21 cellular contexts compared by ENCODE assay signal in the genomic region with DNA sequence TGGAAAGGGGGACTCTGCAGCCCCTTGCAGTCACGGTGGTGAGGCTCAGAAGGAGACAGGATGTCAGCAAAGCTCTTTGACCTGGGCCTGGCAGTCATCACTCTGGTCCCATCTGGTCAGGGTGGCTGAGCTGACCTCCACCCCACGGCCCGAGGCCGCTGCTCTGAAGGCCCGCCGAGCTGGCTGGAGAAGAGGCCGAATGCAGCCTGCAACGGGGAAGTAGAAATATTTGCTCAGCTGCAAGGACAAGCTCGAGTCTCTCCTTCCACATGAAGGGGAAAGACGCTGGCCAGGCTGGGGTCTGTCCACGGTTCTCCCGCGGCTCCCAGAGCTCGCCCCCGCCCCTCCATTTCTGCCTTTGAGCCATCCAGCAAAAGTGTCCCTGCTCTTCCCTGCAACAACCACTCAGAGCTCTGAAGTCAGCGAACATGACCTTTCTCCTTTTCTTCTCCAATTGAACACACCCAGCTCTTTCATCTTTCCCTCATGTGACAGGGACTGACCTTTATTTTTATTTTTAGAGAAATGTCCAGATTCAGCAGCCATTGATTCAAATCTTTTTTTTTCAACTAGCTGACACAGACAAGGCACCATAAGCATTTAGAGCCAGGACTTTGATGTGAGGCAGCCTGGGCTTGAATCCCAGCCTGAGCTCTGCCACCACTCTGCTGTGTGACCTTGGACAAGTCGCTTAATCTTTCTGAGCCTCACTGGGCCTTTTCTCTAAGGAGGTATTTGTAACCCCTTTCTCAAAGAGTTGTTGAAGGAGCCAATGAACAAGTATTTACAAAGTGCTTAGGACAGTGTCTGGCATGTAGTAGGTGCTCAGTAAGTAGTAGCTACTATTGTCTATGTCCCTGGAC.
A peak's percentile ranks its signal among the peaks of the same experiment; 100 is the strongest.
DNase-seq lines count a peak whose midpoint lies in the region; ATAC-seq and TF ChIP-seq lines count a peak whose summit lies in the region.
"Had no signal": no experiment of that assay in that cellular context is flagged by ENCODE, and none has a peak within 500 bp of the region (broad histone marks: within the 10 kb centered on the region; RNA-seq: fewer than 3 reads in every experiment).

No MANE protein-coding gene starts in this region.

- H3K27ac ChIP-seq in vagina, result no peak overlapping the region
- H3K27ac ChIP-seq: BLaER1, KMS-11, SJCRH30, VCaP had no signal

- H3K36me3 ChIP-seq in vagina, result no peaks in the 10 kb centered on the region
- H3K36me3 ChIP-seq: BLaER1, SJCRH30 had no signal

- H3K9me3 ChIP-seq in vagina, result no peaks in the 10 kb centered on the region

- intact Hi-C loops in vagina (cut with DNase I), result no loop called here

- no peak for TF ChIP-seq CTCF in vagina (IDR thresholded peaks at IDR 0.05)

- no peak overlapping the region for H3K4me3 ChIP-seq in vagina
- H3K4me3 ChIP-seq: BLaER1, SJCRH30 had no signal

- no peaks in the 10 kb centered on the region for H3K27me3 ChIP-seq in vagina
- H3K27me3 ChIP-seq: BLaER1, SJCRH30 had no signal

- TF ChIP-seq POLR2A in vagina (IDR thresholded peaks at IDR 0.05), result no peak

- peak; percentile 33 for DNase-seq in activated CD8-positive, alpha-beta memory T cell treated with anti-CD3 and anti-CD28 coated beads for 24 hours
- no peak for DNase-seq in activated CD8-positive, alpha-beta memory T cell treated with anti-CD3 and anti-CD28 coated beads, Interleukin-2, amount 50 U/mL, for 48 hours
- DNase-seq in ecto neural progenitor cell (ENCODE audit: low spot score) (peak; percentile 52), mesenteric fat pad (ENCODE audit: low spot score) (peak; percentile 88), vagina (ENCODE audit: extremely low spot score in 2 of 2) (peak; percentile 55 to 60)
- DNase-seq: activated CD4-positive, alpha-beta T cell treated with anti-CD3 and anti-CD28 coated beads, Interleukin-2, amount 10 ng/mL, durations not matched to agents 7 days and 5 days; activated naive CD8-positive, alpha-beta T cell treated with anti-CD3 and anti-CD28 coated beads, Interleukin-2, amount 10 ng/mL, durations not matched to agents 7 days and 5 days; effector CD4-positive, alpha-beta T cell; hippocampal formation; mammary epithelial cell; NCI-H2029 treated with DMSO at 0.1 percent for 48 hours; NCI-H446; occipital lobe; SJCRH30; stimulated activated CD4-positive, alpha-beta T cell treated with anti-CD3 and anti-CD28 coated beads, Interleukin-12 subunit alpha, Interleukin-12 subunit beta, amount 100 ng/mL, for 4 hours had no signal

- no peak for ATAC-seq in GM19452 (IDR thresholded peaks at IDR 0.05; ENCODE audit: unreplicated experiment)
- ATAC-seq in GM19397 (IDR thresholded peaks at IDR 0.05; ENCODE audit: unreplicated experiment), result no peak
- ATAC-seq in HG02973 (IDR thresholded peaks at IDR 0.05; ENCODE audit: unreplicated experiment), result no peak

- peaks cover 8% of the 10 kb centered on the region for H3K4me1 ChIP-seq in vagina
